In the genomic region with DNA sequence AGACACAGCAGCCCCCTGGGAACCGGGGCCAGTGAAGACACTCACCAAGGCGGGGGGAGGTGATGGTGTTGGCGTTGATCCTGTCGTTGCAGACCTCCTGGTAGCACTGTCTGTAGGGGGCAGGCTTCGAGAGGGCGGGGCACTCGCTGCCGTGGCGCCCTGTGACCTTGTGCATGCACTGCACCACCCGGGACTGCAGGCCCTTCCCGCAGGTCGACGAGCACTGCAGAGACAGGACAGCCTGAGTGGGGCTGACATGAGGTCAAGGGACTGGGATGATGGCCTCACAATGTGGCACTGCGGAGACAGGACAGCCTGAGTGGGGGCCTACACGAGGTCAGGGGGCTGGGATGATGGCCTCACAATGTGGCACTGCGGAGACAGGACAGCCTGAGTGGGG, we compare ENCODE assay signal across 26 cellular contexts.
"Had no signal": no experiment of that assay in that cellular context is flagged by ENCODE, and none has a peak within 500 bp of the region (broad histone marks: within the 10 kb centered on the region; RNA-seq: fewer than 3 reads in every experiment).

No MANE protein-coding gene starts in this region.

- H3K27ac Mint-ChIP-seq: activated CD4-positive, alpha-beta T cell treated with anti-CD3 and anti-CD28 coated beads for 36 hours; activated CD8-positive, alpha-beta memory T cell treated with anti-CD3 and anti-CD28 coated beads, Interleukin-2, amount 10 ng/mL, durations not matched to agents 7 days and 5 days; activated CD8-positive, alpha-beta T cell treated with anti-CD3 and anti-CD28 coated beads, Interleukin-2, amount 10 ng/mL, durations not matched to agents 7 days and 5 days; activated naive CD4-positive, alpha-beta T cell treated with anti-CD3 and anti-CD28 coated beads, Interleukin-2, amount 50 U/mL, for 72 hours; activated T-helper 2 cell treated with anti-CD3 and anti-CD28 coated beads, Interferon-gamma antibody, Interleukin-2, Interleukin-4, amounts not matched to agents 10 μg/mL and 5 μg/mL and 100 μg/mL, durations not matched to agents 14 hours and 24 hours and 36 hours; T-cell; T-helper 2 cell treated with Interferon-gamma antibody and Interleukin-4, amounts not matched to agents 5 μg/mL and 100 μg/mL, for 36 hours had no signal

- H3K27ac ChIP-seq: gastrocnemius medialis, right atrium auricular region, testis, transverse colon had no signal

- DNase-seq: activated CD4-positive, alpha-beta T cell treated with anti-CD3 and anti-CD28 coated beads for 36 hours; activated CD4-positive, CD25-positive, alpha-beta regulatory T cell; activated CD8-positive, alpha-beta memory T cell treated with anti-CD3 and anti-CD28 coated beads, Interleukin-2, amount 10 ng/mL, durations not matched to agents 7 days and 5 days; activated CD8-positive, alpha-beta T cell treated with anti-CD3 and anti-CD28 coated beads, Interleukin-2, amount 10 ng/mL, durations not matched to agents 7 days and 5 days; activated naive CD4-positive, alpha-beta T cell; activated T-cell treated with anti-CD3 and anti-CD28 coated beads, Interleukin-2, amount 50 U/mL, for 48 hours; dermis blood vessel endothelial cell; effector CD4-positive, alpha-beta T cell; gastrocnemius medialis; glutamatergic neuron; islet precursor cell; left colon; nephron progenitor cell; occipital lobe; stimulated activated CD4-positive, alpha-beta T cell treated with anti-CD3 and anti-CD28 coated beads, Interleukin-2, amount 100 ng/mL, for 48 hours; stimulated activated naive CD8-positive, alpha-beta T cell treated with anti-CD3 and anti-CD28 coated beads, Interleukin-15, Interleukin-2, amounts not matched to agents 100 U/mL and 50 U/mL, for 24 hours; T-cell; testis; transverse colon had no signal

- FAIRE-seq: endometrium had no signal

- H3K9me3 ChIP-seq: breast epithelium, gastrocnemius medialis, right atrium auricular region, testis, transverse colon had no signal

- H3K4me3 ChIP-seq: breast epithelium, gastrocnemius medialis, right atrium auricular region, testis, transverse colon had no signal

- ATAC-seq: activated CD4-positive, alpha-beta T cell treated with anti-CD3 and anti-CD28 coated beads for 36 hours; activated CD8-positive, alpha-beta memory T cell treated with anti-CD3 and anti-CD28 coated beads, Interleukin-2, amount 10 ng/mL, durations not matched to agents 7 days and 5 days; activated CD8-positive, alpha-beta T cell treated with anti-CD3 and anti-CD28 coated beads, Interleukin-2, amount 10 ng/mL, durations not matched to agents 7 days and 5 days; activated naive CD4-positive, alpha-beta T cell treated with anti-CD3 and anti-CD28 coated beads, Interleukin-2, amount 50 U/mL, for 72 hours; gastrocnemius medialis; left colon; stimulated activated naive CD8-positive, alpha-beta T cell treated with anti-CD3 and anti-CD28 coated beads, Interleukin-15, Interleukin-2, amounts not matched to agents 100 U/mL and 50 U/mL, for 24 hours; T-cell had no signal

- H3K4me3 Mint-ChIP-seq: activated CD4-positive, alpha-beta T cell treated with anti-CD3 and anti-CD28 coated beads for 36 hours; activated CD8-positive, alpha-beta memory T cell treated with anti-CD3 and anti-CD28 coated beads, Interleukin-2, amount 10 ng/mL, durations not matched to agents 7 days and 5 days; activated CD8-positive, alpha-beta T cell treated with anti-CD3 and anti-CD28 coated beads, Interleukin-2, amount 10 ng/mL, durations not matched to agents 7 days and 5 days; central memory CD8-positive, alpha-beta T cell; nephron progenitor cell; T-cell; T-helper 2 cell treated with Interferon-gamma antibody and Interleukin-4, amounts not matched to agents 5 μg/mL and 100 μg/mL, for 36 hours had no signal

- H3K27me3 Mint-ChIP-seq: activated CD4-positive, alpha-beta T cell treated with anti-CD3 and anti-CD28 coated beads for 36 hours; activated CD8-positive, alpha-beta memory T cell treated with anti-CD3 and anti-CD28 coated beads, Interleukin-2, amount 10 ng/mL, durations not matched to agents 7 days and 5 days; central memory CD8-positive, alpha-beta T cell; T-cell had no signal

- H3K4me1 Mint-ChIP-seq: activated CD4-positive, alpha-beta T cell treated with anti-CD3 and anti-CD28 coated beads for 36 hours; activated CD8-positive, alpha-beta memory T cell treated with anti-CD3 and anti-CD28 coated beads, Interleukin-2, amount 10 ng/mL, durations not matched to agents 7 days and 5 days; central memory CD8-positive, alpha-beta T cell; T-cell had no signal

- H3K27me3 ChIP-seq: breast epithelium, gastrocnemius medialis, right atrium auricular region, testis, transverse colon had no signal

- H3K36me3 Mint-ChIP-seq: activated CD8-positive, alpha-beta memory T cell treated with anti-CD3 and anti-CD28 coated beads, Interleukin-2, amount 10 ng/mL, durations not matched to agents 7 days and 5 days; activated naive CD4-positive, alpha-beta T cell treated with anti-CD3 and anti-CD28 coated beads, Interleukin-2, amount 50 U/mL, for 72 hours had no signal

- H3K36me3 ChIP-seq: breast epithelium, right atrium auricular region, transverse colon had no signal

- H3K9me3 Mint-ChIP-seq: activated naive CD4-positive, alpha-beta T cell treated with anti-CD3 and anti-CD28 coated beads, Interleukin-2, amount 50 U/mL, for 72 hours; activated T-helper 2 cell treated with anti-CD3 and anti-CD28 coated beads, Interferon-gamma antibody, Interleukin-2, Interleukin-4, amounts not matched to agents 10 μg/mL and 5 μg/mL and 100 μg/mL, durations not matched to agents 14 hours and 24 hours and 36 hours; central memory CD8-positive, alpha-beta T cell; nephron progenitor cell; T-cell; T-helper 2 cell treated with Interferon-gamma antibody and Interleukin-4, amounts not matched to agents 5 μg/mL and 100 μg/mL, for 36 hours had no signal

- H3K4me1 ChIP-seq: breast epithelium, transverse colon had no signal
